Comparison of ENCODE assay signal across 1 cellular context in the genomic region with DNA sequence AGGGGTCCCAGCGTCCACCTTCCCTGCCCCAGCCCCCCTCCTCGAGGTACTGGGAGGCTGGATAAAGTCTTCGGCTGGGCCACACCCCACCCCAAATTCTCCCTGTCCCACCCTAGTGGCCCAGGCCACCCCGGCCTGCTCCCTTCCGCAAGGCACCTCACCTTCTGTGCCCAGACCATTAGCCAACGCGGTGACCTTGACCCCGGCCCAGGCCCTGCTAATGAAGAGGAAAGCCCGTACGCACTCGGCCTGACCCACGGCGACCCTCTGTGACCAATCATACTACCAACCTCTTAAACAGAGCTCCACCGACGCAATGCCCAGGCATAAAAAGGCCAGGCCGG.
A peak's percentile ranks its signal among the peaks of the same experiment; 100 is the strongest.
TF ChIP-seq lines count a peak whose summit lies in the region.

No MANE protein-coding gene starts in this region.

TF ChIP-seq in HepG2, 621 proteins besides CTCF, POLR2A, EP300 and RAD21 (continued from another document and continues in another):
- TF ChIP-seq ZXDC (CRISPR knock-in tag; IDR thresholded peaks at IDR 0.05) (no peak), ZNF205 (CRISPR knock-in tag; IDR thresholded peaks at IDR 0.05) (no peak), AKAP8 (CRISPR knock-in tag; IDR thresholded peaks at IDR 0.05) (no peak), HMG20B (CRISPR knock-in tag; conservative IDR thresholded peaks at IDR 0.05) (no peak), TAF1 (CRISPR knock-in tag; IDR thresholded peaks at IDR 0.05) (no peak), DPF2 (CRISPR knock-in tag; IDR thresholded peaks at IDR 0.05; ENCODE audit: borderline replicate concordance, low read depth) (no peak), MAFG (CRISPR knock-in tag; IDR thresholded peaks at IDR 0.05) (no peak), ATF1 (CRISPR knock-in tag; IDR thresholded peaks at IDR 0.05) (no peak), ZNF746 (CRISPR knock-in tag; IDR thresholded peaks at IDR 0.05) (no peak), PCBP2 (optimal IDR thresholded peaks at IDR 0.05; ENCODE audit: low read depth, low read length, poor library complexity, severe bottlenecking) (no peak), ZNF780A (CRISPR knock-in tag; IDR thresholded peaks at IDR 0.05) (no peak), PITX1 (CRISPR knock-in tag; IDR thresholded peaks at IDR 0.05) (0 out of 2 replicates have a peak, but pooled peaks have one; percentile 29), HNF4A (CRISPR knock-in tag; IDR thresholded peaks at IDR 0.05) (peak; percentile 51), ZNF496 (CRISPR knock-in tag; IDR thresholded peaks at IDR 0.05; ENCODE audit: insufficient replicate concordance) (no peak), SRSF4 (IDR thresholded peaks at IDR 0.05; ENCODE audit: low read depth, low read length, poor library complexity, severe bottlenecking) (no peak), ZNF788 (CRISPR knock-in tag; IDR thresholded peaks at IDR 0.05; ENCODE audit: borderline replicate concordance) (0 out of 2 replicates have a peak, but pooled peaks have one; percentile 42), ZNF558 (CRISPR knock-in tag; IDR thresholded peaks at IDR 0.05; ENCODE audit: borderline replicate concordance) (no peak), ZBTB4 (CRISPR knock-in tag; IDR thresholded peaks at IDR 0.05; ENCODE audit: borderline replicate concordance) (no peak; the same call in 1 of the 2 replicates), NR2C2 (CRISPR knock-in tag; IDR thresholded peaks at IDR 0.05; ENCODE audit: borderline replicate concordance) (peak; percentile 49), PTBP1 (IDR thresholded peaks at IDR 0.05; ENCODE audit: low read depth, low read length, poor library complexity, severe bottlenecking) (no peak), TOE1 (CRISPR knock-in tag; IDR thresholded peaks at IDR 0.05) (no peak), NR2F1 (CRISPR knock-in tag; IDR thresholded peaks at IDR 0.05) (peak; percentile 55 to 66; a peak in 3 of 4 replicates), NR2F2 (IDR thresholded peaks at IDR 0.05; ENCODE audit: borderline replicate concordance, low read depth) (peak; percentile 48; the same call in 1 of the 2 replicates), ESRRA (CRISPR knock-in tag; IDR thresholded peaks at IDR 0.05; ENCODE audit: low read depth) (0 out of 2 replicates have a peak, but pooled peaks have one; percentile 55), ETV5 (CRISPR knock-in tag; IDR thresholded peaks at IDR 0.05; ENCODE audit: borderline replicate concordance) (no peak), ZNF280D (CRISPR knock-in tag; IDR thresholded peaks at IDR 0.05) (no peak), SCMH1 (CRISPR knock-in tag; IDR thresholded peaks at IDR 0.05; ENCODE audit: borderline replicate concordance) (no peak), FOXK1 (CRISPR knock-in tag; IDR thresholded peaks at IDR 0.05; ENCODE audit: borderline replicate concordance, low read depth) (0 out of 2 replicates have a peak, but pooled peaks have one; percentile 39), RXRA (CRISPR knock-in tag; IDR thresholded peaks at IDR 0.05) (0 out of 2 replicates have a peak, but pooled peaks have one; percentile 49), ARID4A (CRISPR knock-in tag; IDR thresholded peaks at IDR 0.05; ENCODE audit: borderline replicate concordance) (no peak), RAD51 (IDR thresholded peaks at IDR 0.05; ENCODE audit: borderline replicate concordance) (no peak), HCFC1 (IDR thresholded peaks at IDR 0.05; ENCODE audit: low read depth, low read length) (no peak), ZBTB43 (CRISPR knock-in tag; conservative IDR thresholded peaks at IDR 0.05) (no peak), KLF13 (CRISPR knock-in tag; IDR thresholded peaks at IDR 0.05) (no peak)
- TF ChIP-seq, protein P1, sequence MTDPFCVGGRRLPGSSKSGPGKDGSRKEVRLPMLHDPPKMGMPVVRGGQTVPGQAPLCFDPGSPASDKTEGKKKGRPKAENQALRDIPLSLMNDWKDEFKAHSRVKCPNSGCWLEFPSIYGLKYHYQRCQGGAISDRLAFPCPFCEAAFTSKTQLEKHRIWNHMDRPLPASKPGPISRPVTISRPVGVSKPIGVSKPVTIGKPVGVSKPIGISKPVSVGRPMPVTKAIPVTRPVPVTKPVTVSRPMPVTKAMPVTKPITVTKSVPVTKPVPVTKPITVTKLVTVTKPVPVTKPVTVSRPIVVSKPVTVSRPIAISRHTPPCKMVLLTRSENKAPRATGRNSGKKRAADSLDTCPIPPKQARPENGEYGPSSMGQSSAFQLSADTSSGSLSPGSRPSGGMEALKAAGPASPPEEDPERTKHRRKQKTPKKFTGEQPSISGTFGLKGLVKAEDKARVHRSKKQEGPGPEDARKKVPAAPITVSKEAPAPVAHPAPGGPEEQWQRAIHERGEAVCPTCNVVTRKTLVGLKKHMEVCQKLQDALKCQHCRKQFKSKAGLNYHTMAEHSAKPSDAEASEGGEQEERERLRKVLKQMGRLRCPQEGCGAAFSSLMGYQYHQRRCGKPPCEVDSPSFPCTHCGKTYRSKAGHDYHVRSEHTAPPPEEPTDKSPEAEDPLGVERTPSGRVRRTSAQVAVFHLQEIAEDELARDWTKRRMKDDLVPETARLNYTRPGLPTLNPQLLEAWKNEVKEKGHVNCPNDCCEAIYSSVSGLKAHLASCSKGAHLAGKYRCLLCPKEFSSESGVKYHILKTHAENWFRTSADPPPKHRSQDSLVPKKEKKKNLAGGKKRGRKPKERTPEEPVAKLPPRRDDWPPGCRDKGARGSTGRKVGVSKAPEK (CRISPR knock-in tag; IDR thresholded peaks at IDR 0.05; ENCODE audit: borderline replicate concordance) = no peak
- TF ChIP-seq, protein P2, sequence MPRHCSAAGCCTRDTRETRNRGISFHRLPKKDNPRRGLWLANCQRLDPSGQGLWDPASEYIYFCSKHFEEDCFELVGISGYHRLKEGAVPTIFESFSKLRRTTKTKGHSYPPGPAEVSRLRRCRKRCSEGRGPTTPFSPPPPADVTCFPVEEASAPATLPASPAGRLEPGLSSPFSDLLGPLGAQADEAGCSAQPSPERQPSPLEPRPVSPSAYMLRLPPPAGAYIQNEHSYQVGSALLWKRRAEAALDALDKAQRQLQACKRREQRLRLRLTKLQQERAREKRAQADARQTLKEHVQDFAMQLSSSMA (CRISPR knock-in tag; IDR thresholded peaks at IDR 0.05) = no peak
- TF ChIP-seq, protein P3, sequence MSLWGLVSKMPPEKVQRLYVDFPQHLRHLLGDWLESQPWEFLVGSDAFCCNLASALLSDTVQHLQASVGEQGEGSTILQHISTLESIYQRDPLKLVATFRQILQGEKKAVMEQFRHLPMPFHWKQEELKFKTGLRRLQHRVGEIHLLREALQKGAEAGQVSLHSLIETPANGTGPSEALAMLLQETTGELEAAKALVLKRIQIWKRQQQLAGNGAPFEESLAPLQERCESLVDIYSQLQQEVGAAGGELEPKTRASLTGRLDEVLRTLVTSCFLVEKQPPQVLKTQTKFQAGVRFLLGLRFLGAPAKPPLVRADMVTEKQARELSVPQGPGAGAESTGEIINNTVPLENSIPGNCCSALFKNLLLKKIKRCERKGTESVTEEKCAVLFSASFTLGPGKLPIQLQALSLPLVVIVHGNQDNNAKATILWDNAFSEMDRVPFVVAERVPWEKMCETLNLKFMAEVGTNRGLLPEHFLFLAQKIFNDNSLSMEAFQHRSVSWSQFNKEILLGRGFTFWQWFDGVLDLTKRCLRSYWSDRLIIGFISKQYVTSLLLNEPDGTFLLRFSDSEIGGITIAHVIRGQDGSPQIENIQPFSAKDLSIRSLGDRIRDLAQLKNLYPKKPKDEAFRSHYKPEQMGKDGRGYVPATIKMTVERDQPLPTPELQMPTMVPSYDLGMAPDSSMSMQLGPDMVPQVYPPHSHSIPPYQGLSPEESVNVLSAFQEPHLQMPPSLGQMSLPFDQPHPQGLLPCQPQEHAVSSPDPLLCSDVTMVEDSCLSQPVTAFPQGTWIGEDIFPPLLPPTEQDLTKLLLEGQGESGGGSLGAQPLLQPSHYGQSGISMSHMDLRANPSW (CRISPR knock-in tag; IDR thresholded peaks at IDR 0.05; ENCODE audit: borderline replicate concordance) = no peak
